8 cellular contexts compared by ENCODE assay signal in the genomic region with DNA sequence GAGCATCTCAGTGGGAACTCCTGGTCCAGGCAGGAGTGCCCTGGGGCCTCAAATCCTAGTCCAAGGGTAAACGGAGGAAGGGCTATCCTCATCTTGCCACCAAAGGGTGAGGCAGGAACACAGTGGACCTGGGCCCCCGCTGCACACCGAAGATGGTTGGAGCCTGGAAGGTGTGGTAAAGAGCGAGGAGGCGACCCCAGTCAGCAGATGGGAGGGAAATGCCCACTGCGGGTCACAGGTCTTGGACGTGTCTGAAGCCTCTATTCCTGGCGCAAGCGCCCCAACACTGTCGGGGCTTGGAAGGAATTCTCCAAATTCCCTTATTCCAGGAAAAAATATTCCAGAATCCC.
DNase-seq lines count a peak whose midpoint lies in the region; ATAC-seq lines count a peak whose summit lies in the region.

No MANE protein-coding gene starts in this region.

- peak overlapping the region; percentile 65 to 81 for H3K9ac ChIP-seq in mucosa of rectum (ENCODE audit: low read depth in 1 of 2, low read length in 2 of 2)

- peak overlapping the region; percentile 86 to 87 for H3K27ac ChIP-seq in mucosa of rectum (ENCODE audit: low read depth in 2 of 2, low read length in 2 of 2)

- H3K4me1 ChIP-seq in mucosa of rectum (ENCODE audit: control insufficient read depth in 2 of 2, insufficient read depth in 2 of 2, low read length in 2 of 2), result peaks cover 41 to 44% of the 10 kb centered on the region in 2 donors

- peaks cover 0 to 10% of the 10 kb centered on the region in 2 donors for H3K36me3 ChIP-seq in mucosa of rectum (ENCODE audit: control insufficient read depth in 2 of 2, insufficient read depth in 2 of 2, low read length in 2 of 2)

- H3K4me3 Mint-ChIP-seq in stimulated activated naive CD8-positive, alpha-beta T cell treated with anti-CD3 and anti-CD28 coated beads, Interleukin-15, Interleukin-2, amounts not matched to agents 100 ng/mL and 50 ng/mL, for 24 hours, result peak overlapping the region; percentile 73
- peak overlapping the region; percentile 73 for H3K4me3 Mint-ChIP-seq in dendritic cell treated with granulocyte-macrophage colony-stimulating factor and Interleukin-4, amounts not matched to agents 40 ng/mL and 50 ng/mL, for 4 days

- no peak for ATAC-seq in stimulated activated naive CD8-positive, alpha-beta T cell treated with anti-CD3 and anti-CD28 coated beads, Interleukin-15, Interleukin-2, amounts not matched to agents 100 U/mL and 50 U/mL, for 24 hours
- ATAC-seq in GM18498 (IDR thresholded peaks at IDR 0.05; ENCODE audit: unreplicated experiment), result no peak

- H3K9me3 ChIP-seq in mucosa of rectum (ENCODE audit: control insufficient read depth in 2 of 2, low read length in 2 of 2), result no peaks in the 10 kb centered on the region

- H3K4me3 ChIP-seq in mucosa of rectum (ENCODE audit: low read length in 2 of 2), result peak overlapping the region; percentile 73 to 90

- no peaks in the 10 kb centered on the region for H3K4me1 Mint-ChIP-seq in stimulated activated naive CD8-positive, alpha-beta T cell treated with anti-CD3 and anti-CD28 coated beads, Interleukin-15, Interleukin-2, amounts not matched to agents 100 ng/mL and 50 ng/mL, for 24 hours (ENCODE audit: low read depth)
- peaks cover 29% of the 10 kb centered on the region for H3K4me1 Mint-ChIP-seq in dendritic cell treated with granulocyte-macrophage colony-stimulating factor and Interleukin-4, amounts not matched to agents 40 ng/mL and 50 ng/mL, for 4 days (ENCODE audit: low read depth)

- H3K27ac Mint-ChIP-seq in stimulated activated naive CD8-positive, alpha-beta T cell treated with anti-CD3 and anti-CD28 coated beads, Interleukin-15, Interleukin-2, amounts not matched to agents 100 ng/mL and 50 ng/mL, for 24 hours, result no peak overlapping the region
- peak overlapping the region; percentile 46 for H3K27ac Mint-ChIP-seq in dendritic cell treated with granulocyte-macrophage colony-stimulating factor and Interleukin-4, amounts not matched to agents 40 ng/mL and 50 ng/mL, for 4 days

- DNase-seq in stimulated activated naive CD8-positive, alpha-beta T cell treated with anti-CD3 and anti-CD28 coated beads, Interleukin-15, Interleukin-2, amounts not matched to agents 100 U/mL and 50 U/mL, for 24 hours, result no peak
- DNase-seq in D341Med (ENCODE audit: low spot score), result no peak
- DNase-seq in DMS114 treated with DMSO at 0.1 percent for 48 hours (lab: John Stamatoyannopoulos, UW; ENCODE audit: unreplicated experiment), result no peak
- no peak for DNase-seq in germinal center (ENCODE audit: low spot score)

- intact Hi-C loops in dendritic cell treated with granulocyte-macrophage colony-stimulating factor and Interleukin-4, amounts not matched to agents 40 ng/mL and 50 ng/mL, for 4 days (cut with micrococcal nuclease), result no loop called here

- peaks cover 17% of the 10 kb centered on the region for H3K27me3 Mint-ChIP-seq in stimulated activated naive CD8-positive, alpha-beta T cell treated with anti-CD3 and anti-CD28 coated beads, Interleukin-15, Interleukin-2, amounts not matched to agents 100 ng/mL and 50 ng/mL, for 24 hours
- peaks cover 13% of the 10 kb centered on the region for H3K27me3 Mint-ChIP-seq in dendritic cell treated with granulocyte-macrophage colony-stimulating factor and Interleukin-4, amounts not matched to agents 40 ng/mL and 50 ng/mL, for 4 days

- H3K9me3 Mint-ChIP-seq in stimulated activated naive CD8-positive, alpha-beta T cell treated with anti-CD3 and anti-CD28 coated beads, Interleukin-15, Interleukin-2, amounts not matched to agents 100 ng/mL and 50 ng/mL, for 24 hours, result no peaks in the 10 kb centered on the region
- H3K9me3 Mint-ChIP-seq in dendritic cell treated with granulocyte-macrophage colony-stimulating factor and Interleukin-4, amounts not matched to agents 40 ng/mL and 50 ng/mL, for 4 days, result no peaks in the 10 kb centered on the region

- H3K36me3 Mint-ChIP-seq in stimulated activated naive CD8-positive, alpha-beta T cell treated with anti-CD3 and anti-CD28 coated beads, Interleukin-15, Interleukin-2, amounts not matched to agents 100 ng/mL and 50 ng/mL, for 24 hours (ENCODE audit: low read depth), result no peaks in the 10 kb centered on the region
- H3K36me3 Mint-ChIP-seq in dendritic cell treated with granulocyte-macrophage colony-stimulating factor and Interleukin-4, amounts not matched to agents 40 ng/mL and 50 ng/mL, for 4 days (ENCODE audit: low read depth), result peaks cover 22% of the 10 kb centered on the region

- H3K27me3 ChIP-seq in mucosa of rectum (ENCODE audit: control insufficient read depth in 2 of 2, insufficient read depth in 2 of 2, low read length in 2 of 2), result no peaks in the 10 kb centered on the region
